Comparison of ENCODE assay signal across 1 cellular context in the genomic region with DNA sequence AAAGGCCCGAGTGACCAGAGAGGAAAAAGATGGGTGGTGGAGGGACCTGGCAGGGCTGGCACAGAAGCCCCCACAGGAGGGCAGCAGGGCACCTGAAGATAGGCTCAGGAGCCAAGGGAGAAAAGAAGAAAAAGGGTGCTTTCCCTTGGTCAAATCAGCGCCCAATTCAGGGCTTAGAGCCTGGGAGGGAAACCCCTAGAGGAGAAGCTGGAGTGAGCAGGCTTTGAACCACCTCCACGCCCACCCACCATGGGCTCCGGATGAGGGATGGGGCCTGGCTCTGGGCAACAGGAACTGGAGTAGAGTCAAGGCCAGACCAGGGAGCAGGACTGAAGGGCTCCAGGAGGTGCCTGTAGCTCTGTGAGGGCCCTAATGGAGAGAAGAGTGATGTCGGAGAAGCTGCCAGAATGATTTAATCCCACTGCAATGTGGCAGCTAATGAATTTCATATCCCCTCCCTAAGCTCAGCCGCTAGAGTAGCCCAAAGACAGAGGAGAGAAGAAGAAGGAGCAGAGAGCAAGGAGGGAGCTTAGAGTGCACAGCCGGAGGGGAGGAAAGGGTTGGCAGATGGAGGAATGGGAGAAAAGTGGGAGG.
TF ChIP-seq lines count a peak whose summit lies in the region.

No MANE protein-coding gene starts in this region.

TF ChIP-seq in H1, 55 proteins besides CTCF, POLR2A, EP300 and RAD21:
- TF ChIP-seq, protein P1, sequence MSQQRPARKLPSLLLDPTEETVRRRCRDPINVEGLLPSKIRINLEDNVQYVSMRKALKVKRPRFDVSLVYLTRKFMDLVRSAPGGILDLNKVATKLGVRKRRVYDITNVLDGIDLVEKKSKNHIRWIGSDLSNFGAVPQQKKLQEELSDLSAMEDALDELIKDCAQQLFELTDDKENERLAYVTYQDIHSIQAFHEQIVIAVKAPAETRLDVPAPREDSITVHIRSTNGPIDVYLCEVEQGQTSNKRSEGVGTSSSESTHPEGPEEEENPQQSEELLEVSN (IDR thresholded peaks at IDR 0.05), result no peak
- TF ChIP-seq ASH2L (IDR thresholded peaks at IDR 0.05; ENCODE audit: low read length) (no peak), TAF1 (IDR thresholded peaks at IDR 0.05; ENCODE audit: low read depth, low read length) (no peak), GABPA (IDR thresholded peaks at IDR 0.05; ENCODE audit: borderline replicate concordance, insufficient read depth, low read length) (no peak), SIX5 (IDR thresholded peaks at IDR 0.05; ENCODE audit: low read depth, low read length) (no peak), ZNF274 (IDR thresholded peaks at IDR 0.05; ENCODE audit: borderline replicate concordance, extremely low read depth, low read length) (no peak), KDM5A (IDR thresholded peaks at IDR 0.05; ENCODE audit: low read length) (no peak), CBX5 (IDR thresholded peaks at IDR 0.05; ENCODE audit: low read depth, low read length) (no peak)
